1 cellular context compared by ENCODE assay signal in genomic region chr4:8649631-8650261, GRCh38.
TF ChIP-seq lines count a peak whose summit lies in the region.

No MANE protein-coding gene starts in this region.

TF ChIP-seq in H1, 55 proteins besides CTCF, POLR2A, EP300 and RAD21:
- TF ChIP-seq ATF2 (IDR thresholded peaks at IDR 0.05; ENCODE audit: low read length) (no peak), CBX5 (IDR thresholded peaks at IDR 0.05; ENCODE audit: low read depth, low read length) (no peak), RBBP5 (IDR thresholded peaks at IDR 0.05; ENCODE audit: borderline replicate concordance, low read depth, low read length) (no peak), NRF1 (IDR thresholded peaks at IDR 0.05; ENCODE audit: low read depth, low read length) (no peak), CTBP2 (IDR thresholded peaks at IDR 0.05; ENCODE audit: borderline replicate concordance, insufficient read depth, insufficient read length, low read length) (no peak), EZH2 (IDR thresholded peaks at IDR 0.05; ENCODE audit: low read depth, low read length, severe bottlenecking) (no peak), TAF1 (IDR thresholded peaks at IDR 0.05; ENCODE audit: low read depth, low read length) (no peak), TAF7 (optimal IDR thresholded peaks at IDR 0.05; ENCODE audit: borderline replicate concordance, low read depth, low read length) (no peak), YY1 (IDR thresholded peaks at IDR 0.05; ENCODE audit: low read depth, low read length) (no peak), BCL11A (IDR thresholded peaks at IDR 0.05; ENCODE audit: low read depth in 2 of 2, low read length in 2 of 2) (no peak), KDM4A (IDR thresholded peaks at IDR 0.05; ENCODE audit: low read depth, low read length, severe bottlenecking) (no peak), JUN (IDR thresholded peaks at IDR 0.05; ENCODE audit: low read depth, low read length) (no peak)
TF ChIP-seq in H1: peak in this region for 0.
